Comparison of ENCODE assay signal across 10 cellular contexts in the genomic region with DNA sequence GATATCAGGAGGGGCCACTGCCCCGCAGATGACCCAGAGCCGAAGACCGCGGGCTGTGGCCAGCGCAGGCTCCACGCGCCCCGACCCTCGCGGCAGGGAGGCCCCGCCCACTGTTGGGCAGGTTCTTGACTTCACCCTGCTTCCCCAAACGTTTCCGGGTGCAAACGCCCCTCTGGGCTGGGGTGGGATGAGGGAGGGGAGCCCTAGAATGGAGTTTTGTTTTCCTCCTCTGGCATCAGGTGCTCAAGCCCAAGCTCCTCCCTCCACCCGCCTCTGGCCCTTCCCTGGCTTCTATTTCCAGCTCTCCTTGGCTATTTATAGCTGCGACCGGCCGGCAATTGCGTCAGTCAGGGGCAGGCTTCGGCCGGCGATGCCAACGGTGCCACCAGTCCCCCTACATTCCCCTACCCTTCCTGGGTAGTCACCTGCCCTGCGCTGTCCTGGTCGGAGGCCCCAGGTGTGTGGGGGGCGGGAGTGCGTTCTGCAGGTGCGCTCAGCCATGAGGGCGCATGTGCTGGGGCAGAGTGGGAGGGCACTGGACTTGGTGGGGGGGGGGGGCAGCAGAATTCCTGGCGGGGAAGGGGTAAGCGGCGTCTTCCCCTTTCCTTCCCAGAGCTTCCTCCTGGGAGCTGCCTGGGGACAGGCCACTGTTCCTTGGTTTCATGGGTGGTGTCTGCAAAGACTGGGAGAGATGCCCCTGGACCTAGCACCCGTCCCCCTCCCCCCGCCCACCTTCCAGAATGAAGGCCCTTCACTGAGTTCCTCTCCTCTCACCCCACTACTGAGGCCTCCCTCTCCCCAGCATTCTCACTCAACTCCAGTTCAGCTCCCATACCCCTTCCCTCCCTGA. TPM values are rescaled to one million over a fixed set of nuclear protein-coding genes. Genes with fewer than 3 reads are reported as not detected.
DNase-seq lines count a peak whose midpoint lies in the region; ATAC-seq and TF ChIP-seq lines count a peak whose summit lies in the region.
"Had no signal": no experiment of that assay in that cellular context is flagged by ENCODE, and none has a peak within 500 bp of the region (broad histone marks: within the 10 kb centered on the region; RNA-seq: fewer than 3 reads in every experiment).

No MANE protein-coding gene starts in this region.

- 10 to 12% methylated on average over 24 to 34 of the region's 34 CpGs for WGBS in testis, 2 donors

- H3K27ac ChIP-seq in testis, result no peak overlapping the region

- no peaks in the 10 kb centered on the region for H3K9me3 Mint-ChIP-seq in central memory CD8-positive, alpha-beta T cell
- H3K9me3 Mint-ChIP-seq: activated naive CD8-positive, alpha-beta T cell treated with anti-CD3 and anti-CD28 coated beads, Interleukin-2, amount 10 ng/mL, durations not matched to agents 7 days and 5 days had no signal

- no peaks in the 10 kb centered on the region for H3K9me3 ChIP-seq in testis

- no peaks in the 10 kb centered on the region for H3K36me3 ChIP-seq in testis (ENCODE audit: low read depth, missing control alignments)

- TF ChIP-seq CTCF in testis (IDR thresholded peaks at IDR 0.05), result no peak

- H3K4me1 ChIP-seq in testis, result peaks cover 13% of the 10 kb centered on the region

- no peaks in the 10 kb centered on the region for H3K27me3 ChIP-seq in testis

- ATAC-seq in central memory CD8-positive, alpha-beta T cell (replicated peaks; ENCODE audit: extremely low read depth, poor library complexity, severe bottlenecking), result no peak
- ATAC-seq in GM18867 (IDR thresholded peaks at IDR 0.05; ENCODE audit: unreplicated experiment), result no peak
- no peak for ATAC-seq in GM19397 (IDR thresholded peaks at IDR 0.05; ENCODE audit: unreplicated experiment)

- H3K4me3 ChIP-seq in testis, result peak overlapping the region in 1 of 2 donors; percentile 5

- H3K4me3 Mint-ChIP-seq in central memory CD8-positive, alpha-beta T cell, result peak overlapping the region; percentile 41
- H3K4me3 Mint-ChIP-seq: activated naive CD8-positive, alpha-beta T cell treated with anti-CD3 and anti-CD28 coated beads, Interleukin-2, amount 10 ng/mL, durations not matched to agents 7 days and 5 days had no signal

- no peaks in the 10 kb centered on the region for H3K4me1 Mint-ChIP-seq in central memory CD8-positive, alpha-beta T cell
- H3K4me1 Mint-ChIP-seq: activated naive CD8-positive, alpha-beta T cell treated with anti-CD3 and anti-CD28 coated beads, Interleukin-2, amount 10 ng/mL, durations not matched to agents 7 days and 5 days had no signal

- H3K36me3 Mint-ChIP-seq in central memory CD8-positive, alpha-beta T cell (ENCODE audit: insufficient read depth), result peaks cover 3% of the 10 kb centered on the region
- H3K36me3 Mint-ChIP-seq: activated naive CD8-positive, alpha-beta T cell treated with anti-CD3 and anti-CD28 coated beads, Interleukin-2, amount 10 ng/mL, durations not matched to agents 7 days and 5 days had no signal

- intact Hi-C loops in testis (cut with DNase I; ENCODE audit: low total_unique reads), result no loop called here

- peaks cover 32% of the 10 kb centered on the region for H3K27me3 Mint-ChIP-seq in central memory CD8-positive, alpha-beta T cell

- H3K27ac Mint-ChIP-seq in central memory CD8-positive, alpha-beta T cell (ENCODE audit: low read depth), result no peak overlapping the region
- H3K27ac Mint-ChIP-seq: activated naive CD8-positive, alpha-beta T cell treated with anti-CD3 and anti-CD28 coated beads, Interleukin-2, amount 10 ng/mL, durations not matched to agents 7 days and 5 days had no signal

- DNase-seq in COLO829 (ENCODE audit: low spot score), result peak; percentile 59
- peak; percentile 45 for DNase-seq in NCI-H187 treated with DMSO at 0.1 percent for 48 hours (lab: John Stamatoyannopoulos, UW)
- no peak for DNase-seq in central memory CD8-positive, alpha-beta T cell (ENCODE audit: low spot score in 2 of 2)
- DNase-seq in kidney tubule cell (ENCODE audit: low spot score), result peak; percentile 90
- peak; percentile 89 for DNase-seq in testis
- DNase-seq in KG1 (lab: John Stamatoyannopoulos, UW), result no peak
- DNase-seq: activated naive CD8-positive, alpha-beta T cell treated with anti-CD3 and anti-CD28 coated beads, Interleukin-2, amount 10 ng/mL, durations not matched to agents 7 days and 5 days had no signal

- no peak for TF ChIP-seq POLR2A in testis (IDR thresholded peaks at IDR 0.05)

RNA-seq across cellular contexts. Expression of gene DUSP8, which starts 23.6 kb away (rescaled TPM):
- total RNA-seq in testis, result 10 to 100 TPM in 1 of 2 donors, 1 to 10 TPM in 1; 8.5 to 14.4 TPM
- 7.0 TPM for polyA plus RNA-seq in testis (ENCODE audit: insufficient read depth, low read depth, low replicate concordance)

RNA-seq across cellular contexts. Expression of gene KRTAP5-1, which starts 36.6 kb away (rescaled TPM):
- not detected for total RNA-seq in testis
- polyA plus RNA-seq in testis (ENCODE audit: insufficient read depth, low read depth, low replicate concordance), result not detected
- total RNA-seq: activated naive CD8-positive, alpha-beta T cell treated with anti-CD3 and anti-CD28 coated beads, Interleukin-2, amount 10 ng/mL, durations not matched to agents 7 days and 5 days; subcutaneous adipose tissue had no signal

RNA-seq across cellular contexts. Expression of gene KRTAP5-2, which starts 49.6 kb away (rescaled TPM):
- total RNA-seq in testis, result not detected
- polyA plus RNA-seq in testis (ENCODE audit: insufficient read depth, low read depth, low replicate concordance), result not detected
- total RNA-seq: activated naive CD8-positive, alpha-beta T cell treated with anti-CD3 and anti-CD28 coated beads, Interleukin-2, amount 10 ng/mL, durations not matched to agents 7 days and 5 days; subcutaneous adipose tissue had no signal

RNA-seq across cellular contexts. Expression of gene KRTAP5-3, which starts 59.8 kb away (rescaled TPM):
- not detected for total RNA-seq in testis
- polyA plus RNA-seq in testis (ENCODE audit: insufficient read depth, low read depth, low replicate concordance), result not detected
- total RNA-seq: activated naive CD8-positive, alpha-beta T cell treated with anti-CD3 and anti-CD28 coated beads, Interleukin-2, amount 10 ng/mL, durations not matched to agents 7 days and 5 days; subcutaneous adipose tissue had no signal

Comparison
In these comparisons a context has a peak if more than half of its experiments do, and no peak if none do; other contexts are left out.
1. DNase-seq: peak in COLO829 (single experiment), NCI-H187 treated with DMSO at 0.1 percent for 48 hours (single experiment), kidney tubule cell (single experiment) and testis (single experiment); none in central memory CD8-positive, alpha-beta T cell (0 of 2) and KG1 (single experiment).